In genomic region chr1:41648844-41649243, GRCh38 we compare ENCODE assay signal across 14 cellular contexts.
"Had no signal": no experiment of that assay in that cellular context is flagged by ENCODE, and none has a peak within 500 bp of the region (broad histone marks: within the 10 kb centered on the region; RNA-seq: fewer than 3 reads in every experiment).

No MANE protein-coding gene starts in this region.

- H3K4me3 Mint-ChIP-seq: nephron; stimulated activated naive CD8-positive, alpha-beta T cell treated with anti-CD3 and anti-CD28 coated beads, Interleukin-15, Interleukin-2, amounts not matched to agents 100 ng/mL and 50 ng/mL, for 24 hours; type B pancreatic cell had no signal

- H3K27ac ChIP-seq: skin epidermis, suprapubic skin had no signal

- H3K9me3 Mint-ChIP-seq: activated T-helper 1 cell treated with anti-CD3 and anti-CD28 coated beads, Interleukin-12 subunit alpha, Interleukin-12 subunit beta, Interleukin-2, Interleukin-4 antibody, amounts not matched to agents 30 ng/mL and 10 ng/mL and 1 ng/mL, durations not matched to agents 14 hours and 24 hours and 36 hours; nephron; stimulated activated naive CD8-positive, alpha-beta T cell treated with anti-CD3 and anti-CD28 coated beads, Interleukin-15, Interleukin-2, amounts not matched to agents 100 ng/mL and 50 ng/mL, for 24 hours; T-helper 2 cell treated with Interferon-gamma antibody and Interleukin-4, amounts not matched to agents 5 μg/mL and 100 μg/mL, for 36 hours; type B pancreatic cell had no signal

- H3K36me3 Mint-ChIP-seq: type B pancreatic cell had no signal

- H3K36me3 ChIP-seq: suprapubic skin had no signal

- H3K9me3 ChIP-seq: suprapubic skin had no signal

- H3K27ac Mint-ChIP-seq: nephron, type B pancreatic cell had no signal

- DNase-seq: activated CD4-positive, CD25-positive, alpha-beta regulatory T cell; hippocampal formation; kidney; mesenchymal stem cell; occipital lobe; stimulated activated CD4-positive, alpha-beta T cell treated with anti-CD3 and anti-CD28 coated beads, Interleukin-4, amount 100 ng/mL, for 4 hours had no signal

- H3K27me3 ChIP-seq: dorsolateral prefrontal cortex, suprapubic skin had no signal

- H3K4me3 ChIP-seq: dorsolateral prefrontal cortex, skin epidermis, suprapubic skin had no signal

- H3K27me3 Mint-ChIP-seq: stimulated activated naive CD8-positive, alpha-beta T cell treated with anti-CD3 and anti-CD28 coated beads, Interleukin-15, Interleukin-2, amounts not matched to agents 100 ng/mL and 50 ng/mL, for 24 hours had no signal
